ENCODE assay signal across 15 cellular contexts in genomic region chr21:46156678-46157077, GRCh38. TPM values are rescaled to one million over a fixed set of nuclear protein-coding genes. Genes with fewer than 3 reads are reported as not detected.
"Had no signal": no experiment of that assay in that cellular context is flagged by ENCODE, and none has a peak within 500 bp of the region (broad histone marks: within the 10 kb centered on the region; RNA-seq: fewer than 3 reads in every experiment).

No MANE protein-coding gene starts in this region.

- H3K4me3 Mint-ChIP-seq: activated CD4-positive, alpha-beta T cell treated with anti-CD3 and anti-CD28 coated beads, Interleukin-2, amount 10 ng/mL, durations not matched to agents 7 days and 5 days; effector memory CD8-positive, alpha-beta T cell; naive B cell; stimulated activated naive CD8-positive, alpha-beta T cell treated with anti-CD3 and anti-CD28 coated beads, Interleukin-15, Interleukin-2, amounts not matched to agents 100 ng/mL and 50 ng/mL, for 24 hours had no signal

- H3K27ac Mint-ChIP-seq: activated CD4-positive, alpha-beta T cell treated with anti-CD3 and anti-CD28 coated beads, Interleukin-2, amount 10 ng/mL, durations not matched to agents 7 days and 5 days; stimulated activated naive CD8-positive, alpha-beta T cell treated with anti-CD3 and anti-CD28 coated beads, Interleukin-15, Interleukin-2, amounts not matched to agents 100 ng/mL and 50 ng/mL, for 24 hours had no signal

- H3K27ac ChIP-seq: brain microvascular endothelial cell, epithelial cell of prostate, neutrophil, SJSA1, upper lobe of left lung had no signal

- H3K36me3 Mint-ChIP-seq: naive B cell had no signal

- H3K27me3 Mint-ChIP-seq: activated CD4-positive, alpha-beta T cell treated with anti-CD3 and anti-CD28 coated beads, Interleukin-2, amount 10 ng/mL, durations not matched to agents 7 days and 5 days; effector memory CD8-positive, alpha-beta T cell; naive B cell; stimulated activated naive CD8-positive, alpha-beta T cell treated with anti-CD3 and anti-CD28 coated beads, Interleukin-15, Interleukin-2, amounts not matched to agents 100 ng/mL and 50 ng/mL, for 24 hours had no signal

- H3K4me1 Mint-ChIP-seq: activated CD4-positive, alpha-beta T cell treated with anti-CD3 and anti-CD28 coated beads, Interleukin-2, amount 10 ng/mL, durations not matched to agents 7 days and 5 days had no signal

- DNase-seq: activated CD4-positive, alpha-beta T cell treated with anti-CD3 and anti-CD28 coated beads, Interleukin-2, amount 10 ng/mL, durations not matched to agents 7 days and 5 days; activated CD4-positive, CD25-positive, alpha-beta regulatory T cell; anterior cingulate cortex; brain microvascular endothelial cell; cerebellar nuclear complex; effector memory CD8-positive, alpha-beta T cell; foreskin melanocyte; naive B cell; small intestine; upper lobe of left lung had no signal

- ATAC-seq: effector memory CD8-positive, alpha-beta T cell had no signal

- H3K9me3 ChIP-seq: neutrophil, SJSA1, upper lobe of left lung had no signal

- H3K4me3 ChIP-seq: SJSA1, upper lobe of left lung had no signal

- H3K9me3 Mint-ChIP-seq: activated CD4-positive, alpha-beta T cell treated with anti-CD3 and anti-CD28 coated beads, Interleukin-2, amount 10 ng/mL, durations not matched to agents 7 days and 5 days; effector memory CD8-positive, alpha-beta T cell; naive B cell; stimulated activated naive CD8-positive, alpha-beta T cell treated with anti-CD3 and anti-CD28 coated beads, Interleukin-15, Interleukin-2, amounts not matched to agents 100 ng/mL and 50 ng/mL, for 24 hours had no signal

- H3K27me3 ChIP-seq: brain microvascular endothelial cell, upper lobe of left lung had no signal

- H3K36me3 ChIP-seq: neutrophil, SJSA1 had no signal

RNA-seq across cellular contexts. Expression of gene FTCD, which starts 1.3 kb away (rescaled TPM):
- total RNA-seq: activated CD4-positive, alpha-beta T cell treated with anti-CD3 and anti-CD28 coated beads, Interleukin-2, amount 10 ng/mL, durations not matched to agents 7 days and 5 days; lung microvascular endothelial cell; SJSA1 had no signal
